ENCODE assay signal across 24 cellular contexts in the genomic region with DNA sequence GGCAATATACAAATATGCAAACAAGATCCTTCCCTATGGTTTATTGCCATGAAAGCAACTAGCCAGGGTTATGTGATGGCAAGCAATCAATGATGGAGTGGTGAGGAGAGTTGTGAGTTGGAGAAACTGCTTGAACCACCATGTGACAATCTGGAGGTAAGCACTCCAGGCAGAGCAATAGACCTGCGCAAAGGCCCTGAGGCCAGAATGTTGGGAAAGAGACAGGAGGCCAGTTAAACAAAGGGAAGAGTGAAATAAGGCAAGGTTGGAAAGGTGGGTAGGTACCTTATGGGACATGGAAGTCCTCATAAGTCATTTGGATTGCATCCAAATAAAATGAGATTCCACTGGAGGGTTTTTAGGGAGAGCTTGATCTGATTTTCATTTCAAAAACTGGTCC.
"Had no signal": no experiment of that assay in that cellular context is flagged by ENCODE, and none has a peak within 500 bp of the region (broad histone marks: within the 10 kb centered on the region; RNA-seq: fewer than 3 reads in every experiment).

No MANE protein-coding gene starts in this region.

- H3K4me3 ChIP-seq: coronary artery, esophagus squamous epithelium, heart right ventricle, left lung, ovary, psoas muscle, skin epidermis, suprapubic skin, upper lobe of left lung had no signal

- H3K27ac ChIP-seq: coronary artery, esophagus squamous epithelium, heart right ventricle, left lung, ovary, psoas muscle, skin epidermis, suprapubic skin, upper lobe of left lung had no signal

- H3K4me1 Mint-ChIP-seq: naive thymus-derived CD4-positive, alpha-beta T cell; stimulated activated naive B cell treated with anti-CD40 and anti-IgM and Interleukin-4, amounts not matched to agents 10 μg/mL and 1 μg/mL and 100 μg/mL, for 72 hours had no signal

- H3K9me3 Mint-ChIP-seq: stimulated activated naive CD8-positive, alpha-beta T cell treated with anti-CD3 and anti-CD28 coated beads, Interleukin-15, amount 100 ng/mL, for 72 hours had no signal

- H3K36me3 ChIP-seq: esophagus squamous epithelium, heart right ventricle, left lung, ovary, suprapubic skin, upper lobe of left lung had no signal

- H3K36me3 Mint-ChIP-seq: naive thymus-derived CD4-positive, alpha-beta T cell; stimulated activated naive B cell treated with anti-CD40 and anti-IgM and Interleukin-4, amounts not matched to agents 10 μg/mL and 1 μg/mL and 100 μg/mL, for 72 hours had no signal

- DNase-seq: dermis blood vessel endothelial cell; effector memory CD4-positive, alpha-beta T cell; erythroblast; esophagus squamous epithelium; foreskin melanocyte; glutamatergic neuron; heart right ventricle; hippocampal formation; left cardiac atrium; left lung; midbrain; naive thymus-derived CD4-positive, alpha-beta T cell; occipital lobe; ovary; psoas muscle; right cardiac atrium; stimulated activated CD4-positive, alpha-beta T cell treated with anti-CD3 and anti-CD28 coated beads, Interleukin-15, amount 100 ng/mL, for 24 hours; stimulated activated CD4-positive, alpha-beta T cell treated with anti-CD3 and anti-CD28 coated beads, Interleukin-2, amount 100 ng/mL, for 48 hours; stimulated activated naive B cell treated with anti-CD40 and anti-IgM and Interleukin-4, amounts not matched to agents 10 μg/mL and 1 μg/mL and 100 μg/mL, for 72 hours; stimulated activated naive CD8-positive, alpha-beta T cell treated with anti-CD3 and anti-CD28 coated beads, Interleukin-15, amount 100 ng/mL, for 72 hours; upper lobe of left lung had no signal

- H3K9me3 ChIP-seq: esophagus squamous epithelium, heart right ventricle, left lung, ovary, psoas muscle, suprapubic skin, upper lobe of left lung had no signal

- H3K27me3 ChIP-seq: esophagus squamous epithelium, ovary, suprapubic skin, upper lobe of left lung had no signal

- H3K4me3 Mint-ChIP-seq: naive thymus-derived CD4-positive, alpha-beta T cell; stimulated activated naive B cell treated with anti-CD40 and anti-IgM and Interleukin-4, amounts not matched to agents 10 μg/mL and 1 μg/mL and 100 μg/mL, for 72 hours; stimulated activated naive CD8-positive, alpha-beta T cell treated with anti-CD3 and anti-CD28 coated beads, Interleukin-15, amount 100 ng/mL, for 72 hours had no signal

- H3K27me3 Mint-ChIP-seq: stimulated activated naive CD8-positive, alpha-beta T cell treated with anti-CD3 and anti-CD28 coated beads, Interleukin-15, amount 100 ng/mL, for 72 hours had no signal

- H3K27ac Mint-ChIP-seq: naive thymus-derived CD4-positive, alpha-beta T cell; stimulated activated naive B cell treated with anti-CD40 and anti-IgM and Interleukin-4, amounts not matched to agents 10 μg/mL and 1 μg/mL and 100 μg/mL, for 72 hours had no signal

- H3K4me1 ChIP-seq: left lung, psoas muscle, upper lobe of left lung had no signal
